Comparison of ENCODE assay signal across 18 cellular contexts in the genomic region with DNA sequence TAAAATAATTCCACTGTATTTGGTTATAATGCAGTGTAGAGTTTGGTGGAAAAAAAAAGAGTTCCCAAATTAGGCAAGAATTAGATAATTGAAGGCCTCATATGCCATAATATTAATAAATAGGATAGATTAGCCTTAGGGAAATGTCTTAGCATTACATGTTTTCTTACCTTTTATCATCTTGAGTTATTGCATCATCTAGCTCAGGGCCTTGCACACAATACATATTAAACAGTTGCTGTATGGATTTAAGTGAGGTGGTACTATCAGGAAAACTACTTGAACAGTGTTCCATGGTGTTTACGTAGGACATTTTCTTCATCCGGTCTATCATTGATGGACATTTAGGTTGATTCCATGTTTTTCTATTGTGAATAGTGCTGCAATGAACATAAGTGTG.
DNase-seq lines count a peak whose midpoint lies in the region; ATAC-seq, FAIRE-seq and TF ChIP-seq lines count a peak whose summit lies in the region.
"Had no signal": no experiment of that assay in that cellular context is flagged by ENCODE, and none has a peak within 500 bp of the region (broad histone marks: within the 10 kb centered on the region; RNA-seq: fewer than 3 reads in every experiment).

No MANE protein-coding gene starts in this region.

- no peak overlapping the region for H3K9ac ChIP-seq in HepG2 (ENCODE audit: insufficient read depth, low read depth, low read length)
- H3K9ac ChIP-seq in K562 (ENCODE audit: insufficient read depth in 1 of 2, low read depth in 2 of 2, low read length in 2 of 2), result no peak overlapping the region
- no peak overlapping the region for H3K9ac ChIP-seq in trophoblast cell (ENCODE audit: low read length)
- H3K9ac ChIP-seq: BLaER1 treated with 17β-estradiol and CSF1 and Interleukin-3, amounts not matched to agents 10 nM and 100 nM had no signal

- H3K23ac ChIP-seq in trophoblast cell (ENCODE audit: low read length), result no peak overlapping the region

- intact Hi-C loops in HepG2 (cut with micrococcal nuclease; ENCODE audit: unreplicated experiment) (no loop called here), right lobe of liver (cut with DNase I) (no loop called here), K562 (cut with micrococcal nuclease) (no loop called here)

- TF ChIP-seq POLR2A in HepG2 (IDR thresholded peaks at IDR 0.05; ENCODE audit: insufficient read depth in 1 of 2, low read depth in 2 of 2, low read length in 2 of 2) (no peak), right lobe of liver (IDR thresholded peaks at IDR 0.05) (no peak), K562 (conservative IDR thresholded peaks at IDR 0.05) (no peak)

- no peak overlapping the region for H4K8ac ChIP-seq in trophoblast cell (ENCODE audit: low read depth, low read length)

- H3K9me1 ChIP-seq in K562 (ENCODE audit: control insufficient read depth, insufficient read depth, low read length), result no peaks in the 10 kb centered on the region

- CTCF ChIA-PET in HepG2 (lab: Yijun Ruan, JAX; ENCODE audit: low intra/inter-chr PET ratio, low total read pairs) (no interaction called here), K562 (lab: Yijun Ruan, JAX; ENCODE audit: low intra/inter-chr PET ratio) (no interaction called here)

- H3K4me3 ChIP-seq in HepG2 (replicated peaks in 1 of 3; ENCODE audit: insufficient read depth in 1 of 3, low read depth in 2 of 3, low read length in 3 of 3), result no peak overlapping the region
- no peak overlapping the region for H3K4me3 ChIP-seq in right lobe of liver
- H3K4me3 ChIP-seq in K562, result no peak overlapping the region
- no peak overlapping the region for H3K4me3 ChIP-seq in trophoblast cell (ENCODE audit: low read depth, low read length)
- H3K4me3 ChIP-seq: A549; BLaER1 treated with 17β-estradiol and CSF1 and Interleukin-3, amounts not matched to agents 10 nM and 100 nM had no signal

- H3K79me2 ChIP-seq in HepG2 (ENCODE audit: insufficient read depth, low read length) (no peaks in the 10 kb centered on the region), K562 (ENCODE audit: control insufficient read depth, insufficient read depth, low read length) (no peaks in the 10 kb centered on the region), trophoblast cell (ENCODE audit: control insufficient read depth, insufficient read depth, low read length, poor library complexity) (no peaks in the 10 kb centered on the region)

- no peak overlapping the region for H3K14ac ChIP-seq in trophoblast cell (ENCODE audit: low read length)

- H4K20me1 ChIP-seq in HepG2 (ENCODE audit: insufficient read depth, low read length) (no peaks in the 10 kb centered on the region), K562 (replicated peaks; ENCODE audit: control insufficient read depth, insufficient read depth, low read length) (no peaks in the 10 kb centered on the region)
- H4K20me1 ChIP-seq: BLaER1 treated with 17β-estradiol and CSF1 and Interleukin-3, amounts not matched to agents 10 nM and 100 nM had no signal

- no peak for DNase-seq in HepG2 (ENCODE audit: low spot score)
- DNase-seq in right lobe of liver, result no peak
- DNase-seq in K562 (ENCODE audit: extremely low read depth in 1 of 4, low spot score in 3 of 4), result no peak
- no peak for DNase-seq in trophoblast cell
- DNase-seq in activated CD4-positive, alpha-beta T cell treated with anti-CD3 and anti-CD28 coated beads, Interleukin-2, amount 50 U/mL, for 48 hours, result no peak
- DNase-seq: AML-193; Caco-2; Calu3; CD4-positive, alpha-beta T cell; CD8-positive, alpha-beta T cell; DMS79 treated with DMSO at 0.1 percent for 48 hours; GF-D8 had no signal

- no peak overlapping the region for H3K27ac ChIP-seq in HepG2 (ENCODE audit: extremely low read length, insufficient read depth, low read length)
- H3K27ac ChIP-seq in right lobe of liver, result no peak overlapping the region
- H3K27ac ChIP-seq in K562 (ENCODE audit: extremely low read depth, low read depth, low read length), result no peak overlapping the region
- H3K27ac ChIP-seq in trophoblast cell (ENCODE audit: low read depth, low read length), result no peak overlapping the region
- H3K27ac ChIP-seq: 22Rv1; A549; BLaER1 treated with 17β-estradiol and CSF1 and Interleukin-3, amounts not matched to agents 10 nM and 100 nM; C4-2B had no signal

- no peak overlapping the region for H2BK12ac ChIP-seq in trophoblast cell (ENCODE audit: low read length)

- TF ChIP-seq EP300 in HepG2 (IDR thresholded peaks at IDR 0.05; ENCODE audit: low read depth in 2 of 2, low read length in 2 of 2) (no peak), HepG2 (CRISPR knock-in tag; IDR thresholded peaks at IDR 0.05; ENCODE audit: borderline replicate concordance) (no peak), K562 (IDR thresholded peaks at IDR 0.05; ENCODE audit: low read length) (no peak)

- H3K9me3 ChIP-seq in HepG2 (ENCODE audit: low read length) (no peaks in the 10 kb centered on the region), right lobe of liver (no peaks in the 10 kb centered on the region), K562 (replicated peaks; ENCODE audit: control insufficient read depth, insufficient read depth, low read depth, low read length) (no peaks in the 10 kb centered on the region), trophoblast cell (ENCODE audit: insufficient read depth, low read depth, low read length) (no peaks in the 10 kb centered on the region)
- H3K9me3 ChIP-seq: A549; BLaER1 treated with 17β-estradiol and CSF1 and Interleukin-3, amounts not matched to agents 10 nM and 100 nM; Caco-2 had no signal

- no peak for TF ChIP-seq RAD21 in HepG2 (CRISPR knock-in tag; IDR thresholded peaks at IDR 0.05)
- TF ChIP-seq RAD21 in K562 (CRISPR knock-in tag; conservative IDR thresholded peaks at IDR 0.05 in 1 of 2, IDR thresholded peaks at IDR 0.05 in 1 of 2), result no peak

- no peak overlapping the region for H2AK5ac ChIP-seq in trophoblast cell (ENCODE audit: low read length)

- H3K4me2 ChIP-seq in HepG2 (ENCODE audit: low read depth, low read length) (no peak overlapping the region), K562 (ENCODE audit: insufficient read depth, low read length) (no peak overlapping the region), trophoblast cell (ENCODE audit: low read length) (no peak overlapping the region)
- H3K4me2 ChIP-seq: A549; BLaER1 treated with 17β-estradiol and CSF1 and Interleukin-3, amounts not matched to agents 10 nM and 100 nM had no signal

- POLR2A ChIA-PET in HepG2 (lab: Yijun Ruan, JAX) (no interaction called here), K562 (lab: Yijun Ruan, JAX) (no interaction called here)

- no peak overlapping the region for H3K4ac ChIP-seq in trophoblast cell (ENCODE audit: low read depth, low read length)

- BruUV-seq in HepG2 (replicated peaks; lab: Mats Ljungman, UMichigan) (no TSS peak), K562 (replicated peaks; lab: Mats Ljungman, UMichigan) (no TSS peak)

- FAIRE-seq in HepG2 (lab: Jason Lieb, UNC), result no peak
- FAIRE-seq in K562 (lab: Jason Lieb, UNC), result no peak
- FAIRE-seq: A549, GM12891, GM19239 had no signal

- in situ Hi-C loops in HepG2 (cut with HindIII; ENCODE audit: extremely low pct_ligation_motif_present, low pct_unique_long_range_greater_than_20kb), result no loop called here
- in situ Hi-C loops in K562 (cut with MboI), result no loop called here

- H3K4me1 ChIP-seq in HepG2 (ENCODE audit: insufficient read depth, low read length), result no peaks in the 10 kb centered on the region
- no peaks in the 10 kb centered on the region for H3K4me1 ChIP-seq in right lobe of liver
- H3K4me1 ChIP-seq in K562 (replicated peaks in 1 of 2; ENCODE audit: control insufficient read depth in 2 of 2, insufficient read depth in 2 of 2, low read length in 2 of 2), result no peaks in the 10 kb centered on the region
- no peaks in the 10 kb centered on the region for H3K4me1 ChIP-seq in trophoblast cell (ENCODE audit: control insufficient read depth in 1 of 2, insufficient read depth in 2 of 2, low read length in 2 of 2)
- H3K4me1 ChIP-seq: A549, Caco-2 had no signal

- no peak overlapping the region for H4K91ac ChIP-seq in trophoblast cell (ENCODE audit: low read depth, low read length)

- H3K79me1 ChIP-seq in trophoblast cell (ENCODE audit: low read length), result no peaks in the 10 kb centered on the region

- H2AFZ ChIP-seq in HepG2 (ENCODE audit: low read length) (no peak overlapping the region), K562 (ENCODE audit: low read depth, low read length) (no peak overlapping the region), trophoblast cell (ENCODE audit: insufficient read depth, low read length, poor library complexity) (no peak overlapping the region)

- H3K27me3 ChIP-seq in HepG2 (ENCODE audit: control insufficient read depth in 1 of 2, insufficient read depth in 2 of 2, low read length in 2 of 2) (no peaks in the 10 kb centered on the region; a peak in 1 of 5 replicates), right lobe of liver (no peaks in the 10 kb centered on the region), K562 (ENCODE audit: control insufficient read depth in 2 of 2, insufficient read depth in 2 of 2, low read length in 2 of 2) (no peaks in the 10 kb centered on the region), trophoblast cell (ENCODE audit: insufficient read depth, low read length) (no peaks in the 10 kb centered on the region)
- H3K27me3 ChIP-seq: BLaER1 treated with 17β-estradiol and CSF1 and Interleukin-3, amounts not matched to agents 10 nM and 100 nM had no signal

- TF ChIP-seq CTCF in HepG2 (CRISPR knock-in tag; IDR thresholded peaks at IDR 0.05) (no peak), right lobe of liver (IDR thresholded peaks at IDR 0.05) (no peak), K562 (IDR thresholded peaks at IDR 0.05 in 2 of 3, conservative IDR thresholded peaks at IDR 0.05 in 1 of 3; ENCODE audit: insufficient read depth in 2 of 3, low read depth in 1 of 3, low read length in 3 of 3) (no peak)

- H2BK120ac ChIP-seq in trophoblast cell (ENCODE audit: insufficient read depth, low read length, poor library complexity), result no peak overlapping the region

- no peak overlapping the region for H4K12ac ChIP-seq in trophoblast cell (ENCODE audit: low read depth, low read length)

- no peak for ATAC-seq in HepG2
- no peak for ATAC-seq in right lobe of liver
- no peak for ATAC-seq in K562
- ATAC-seq: A549; CD8-positive, alpha-beta T cell had no signal

- no peak overlapping the region for H3K18ac ChIP-seq in trophoblast cell (ENCODE audit: low read length)

- no peak overlapping the region for H2BK5ac ChIP-seq in trophoblast cell (ENCODE audit: low read depth, low read length, poor library complexity)

- H3K36me3 ChIP-seq in HepG2 (replicated peaks in 1 of 2; ENCODE audit: control insufficient read depth in 1 of 2, insufficient read depth in 2 of 2, low read length in 2 of 2), result no peaks in the 10 kb centered on the region
- H3K36me3 ChIP-seq in right lobe of liver, result no peaks in the 10 kb centered on the region
- no peaks in the 10 kb centered on the region for H3K36me3 ChIP-seq in K562 (ENCODE audit: control insufficient read depth, insufficient read depth, low read length)
- no peaks in the 10 kb centered on the region for H3K36me3 ChIP-seq in trophoblast cell (ENCODE audit: control insufficient read depth in 1 of 2, insufficient read depth in 2 of 2, low read length in 2 of 2)
- H3K36me3 ChIP-seq: BLaER1 treated with 17β-estradiol and CSF1 and Interleukin-3, amounts not matched to agents 10 nM and 100 nM had no signal

- WGBS in HepG2 (ENCODE audit: low lambda C conversion rate), result 95% methylated on average over 2 of the region's 2 CpGs
- 82% methylated on average over 2 of the region's 2 CpGs for WGBS in right lobe of liver (ENCODE audit: insufficient coverage, low coverage, low lambda C conversion rate, missing lambda C conversion rate)
- WGBS in K562 (ENCODE audit: insufficient coverage, low coverage, missing lambda C conversion rate), result 7% methylated on average over 2 of the region's 2 CpGs
- no CpG with 5 or more reads among the region's 2 CpGs for WGBS in trophoblast cell (ENCODE audit: extremely low coverage, insufficient coverage, insufficient read length)
